32 cellular contexts compared by ENCODE assay signal in genomic region chr15:29554531-29554930, GRCh38.
"Had no signal": no experiment of that assay in that cellular context is flagged by ENCODE, and none has a peak within 500 bp of the region (broad histone marks: within the 10 kb centered on the region; RNA-seq: fewer than 3 reads in every experiment).

No MANE protein-coding gene starts in this region.

- H3K4me1 ChIP-seq: adrenal gland, foreskin keratinocyte, gastrocnemius medialis, heart left ventricle had no signal

- DNase-seq: activated B cell treated with CpG ODN at 0.5 μM for 24 hours; activated CD4-positive, alpha-beta T cell treated with anti-CD3 and anti-CD28 coated beads for 48 hours; activated CD4-positive, alpha-beta T cell treated with anti-CD3 and anti-CD28 coated beads, Interleukin-2, amount 50 U/mL, for 1 hour; activated CD4-positive, alpha-beta T cell treated with anti-CD3 and anti-CD28 coated beads, Interleukin-2, amount 50 U/mL, for 48 hours; activated CD8-positive, alpha-beta memory T cell treated with anti-CD3 and anti-CD28 coated beads for 24 hours; activated CD8-positive, alpha-beta T cell treated with anti-CD3 and anti-CD28 coated beads for 36 hours; activated effector memory CD4-positive, alpha-beta T cell treated with Interleukin-2 at 50 U/mL for 16 hours; activated gamma-delta T cell treated with Interleukin-2 at 50 U/mL for 16 hours; activated naive CD4-positive, alpha-beta T cell treated with anti-CD3 and anti-CD28 coated beads, Interleukin-2, amount 50 U/mL, for 16 hours; activated naive CD4-positive, alpha-beta T cell treated with Interleukin-2 at 50 U/mL for 16 hours; activated T-cell treated with anti-CD3 and anti-CD28 coated beads, Interleukin-2, amount 50 U/mL, for 4 hours; adrenal gland; amygdala; aorta; body of pancreas; central memory CD4-positive, alpha-beta T cell; cerebellar nuclear complex; dorsolateral prefrontal cortex; effector memory CD4-positive, alpha-beta T cell; endodermal cell; foreskin keratinocyte; gastrocnemius medialis; glutamatergic neuron; heart left ventricle; T-helper 1 cell; T-helper 17 cell; T1000; WERI-Rb-1 had no signal

- H3K27me3 ChIP-seq: adrenal gland, body of pancreas, foreskin keratinocyte, gastrocnemius medialis had no signal

- H3K9me3 ChIP-seq: adrenal gland, body of pancreas, gastrocnemius medialis, heart left ventricle had no signal

- ATAC-seq: activated CD4-positive, CD25-positive, alpha-beta regulatory T cell treated with anti-CD3 and anti-CD28 coated beads, Interleukin-2, amount 50 U/mL, for 24 hours; activated CD8-positive, alpha-beta T cell treated with anti-CD3 and anti-CD28 coated beads for 36 hours; activated T-cell treated with anti-CD3 and anti-CD28 coated beads, Interleukin-2, amount 50 U/mL, for 4 hours; activated T-helper 17 cell treated with anti-CD3 and anti-CD28 coated beads, Interleukin-2, amount 50 U/mL, for 72 hours; body of pancreas; esophagus mucosa; foreskin keratinocyte; gastrocnemius medialis; heart left ventricle; T-helper 17 cell had no signal

- H3K27ac ChIP-seq: adrenal gland, body of pancreas, coronary artery, dorsolateral prefrontal cortex, foreskin keratinocyte, gastrocnemius medialis, heart left ventricle, WERI-Rb-1 had no signal

- H3K36me3 ChIP-seq: adrenal gland, gastrocnemius medialis, heart left ventricle, WERI-Rb-1 had no signal

- H3K4me3 ChIP-seq: adrenal gland, body of pancreas, coronary artery, dorsolateral prefrontal cortex, gastrocnemius medialis, heart left ventricle had no signal
